9 cellular contexts compared by ENCODE assay signal in genomic region chr4:67714248-67714583, GRCh38. TPM values are rescaled to one million over a fixed set of nuclear protein-coding genes. Genes with fewer than 3 reads are reported as not detected.
DNase-seq lines count a peak whose midpoint lies in the region; ATAC-seq, FAIRE-seq and TF ChIP-seq lines count a peak whose summit lies in the region.
"Had no signal": no experiment of that assay in that cellular context is flagged by ENCODE, and none has a peak within 500 bp of the region (broad histone marks: within the 10 kb centered on the region; RNA-seq: fewer than 3 reads in every experiment).

No MANE protein-coding gene starts in this region.

- H3K36me3 ChIP-seq in mesenchymal stem cell (ENCODE audit: control insufficient read depth in 1 of 2, insufficient read depth in 2 of 2, low read depth in 1 of 2, low read length in 2 of 2) (peaks cover 3 to 18% of the 10 kb centered on the region in 2 experiments), trophoblast cell (ENCODE audit: control insufficient read depth in 1 of 2, insufficient read depth in 2 of 2, low read length in 2 of 2) (peaks cover 0 to 4% of the 10 kb centered on the region in 2 experiments)

- H2BK12ac ChIP-seq in mesenchymal stem cell (ENCODE audit: low read length in 2 of 2) (no peak overlapping the region), trophoblast cell (ENCODE audit: low read length) (no peak overlapping the region)

- H3K27ac Mint-ChIP-seq in endothelial cell (ENCODE audit: unreplicated experiment), result no peak overlapping the region

- ATAC-seq in GM21619 (IDR thresholded peaks at IDR 0.05; ENCODE audit: unreplicated experiment), result peak; percentile 70

- H4K12ac ChIP-seq in trophoblast cell (ENCODE audit: low read depth, low read length), result no peak overlapping the region

- H2BK5ac ChIP-seq in mesenchymal stem cell (ENCODE audit: low read depth, low read length, poor library complexity, severe bottlenecking) (no peak overlapping the region), trophoblast cell (ENCODE audit: low read depth, low read length, poor library complexity) (no peak overlapping the region)

- no peak overlapping the region for H2BK120ac ChIP-seq in mesenchymal stem cell (ENCODE audit: low read depth, low read length)
- no peak overlapping the region for H2BK120ac ChIP-seq in trophoblast cell (ENCODE audit: insufficient read depth, low read length, poor library complexity)

- H4K91ac ChIP-seq in mesenchymal stem cell (ENCODE audit: low read length) (no peak overlapping the region), trophoblast cell (ENCODE audit: low read depth, low read length) (no peak overlapping the region)

- FAIRE-seq in GM18507 (lab: Jason Lieb, UNC), result peak; percentile 29

- peaks cover 11% of the 10 kb centered on the region for H3K36me3 Mint-ChIP-seq in endothelial cell (ENCODE audit: low read depth, unreplicated experiment)
- H3K36me3 Mint-ChIP-seq: naive B cell had no signal

- H3K79me2 ChIP-seq in trophoblast cell (ENCODE audit: control insufficient read depth, insufficient read depth, low read length, poor library complexity), result no peaks in the 10 kb centered on the region

- H2AFZ ChIP-seq in mesenchymal stem cell (ENCODE audit: low read depth, low read length) (no peak overlapping the region), trophoblast cell (ENCODE audit: insufficient read depth, low read length, poor library complexity) (no peak overlapping the region)

- H3K4ac ChIP-seq in mesenchymal stem cell (ENCODE audit: low read depth in 1 of 2, low read length in 2 of 2), result no peak overlapping the region
- H3K4ac ChIP-seq in trophoblast cell (ENCODE audit: low read depth, low read length), result no peak overlapping the region

- no peak for TF ChIP-seq CTCF in endothelial cell (IDR thresholded peaks at IDR 0.05; ENCODE audit: unreplicated experiment)

- intact Hi-C loops in posterior vena cava (cut with DNase I), result loop anchor here in 1 of 2 donors (1.0 kb wide), 1 partner anchor 39 kb away; no protein-coding TSS in a partner anchor

- H2AK5ac ChIP-seq in mesenchymal stem cell (ENCODE audit: low read length, severe bottlenecking) (no peak overlapping the region), trophoblast cell (ENCODE audit: low read length) (no peak overlapping the region)

- H3K9me3 Mint-ChIP-seq in endothelial cell (ENCODE audit: unreplicated experiment), result no peaks in the 10 kb centered on the region
- H3K9me3 Mint-ChIP-seq: naive B cell had no signal

- DNase-seq in GM18507 (ENCODE audit: extremely low spot score, insufficient read length, low read depth) (no peak), OCI-M1 (lab: John Stamatoyannopoulos, UW) (peak; percentile 73), mesenchymal stem cell (peak; percentile 63), endothelial cell (ENCODE audit: low spot score) (no peak), DMS 273 (lab: John Stamatoyannopoulos, UW; ENCODE audit: unreplicated experiment) (no peak), trophoblast cell (no peak), posterior vena cava (ENCODE audit: low spot score) (no peak)
- DNase-seq: naive B cell had no signal

- H3K4me2 ChIP-seq in mesenchymal stem cell (ENCODE audit: low read length, poor library complexity, severe bottlenecking) (no peak overlapping the region), trophoblast cell (ENCODE audit: low read length) (no peak overlapping the region)

- peaks cover 8% of the 10 kb centered on the region for H3K4me1 ChIP-seq in mesenchymal stem cell (ENCODE audit: control insufficient read depth, insufficient read depth, low read depth, low read length)
- H3K4me1 ChIP-seq in trophoblast cell (ENCODE audit: control insufficient read depth in 1 of 2, insufficient read depth in 2 of 2, low read length in 2 of 2), result peaks cover 19% of the 10 kb centered on the region in 2 experiments

- no peak overlapping the region for H2BK15ac ChIP-seq in mesenchymal stem cell (ENCODE audit: low read depth, poor library complexity, severe bottlenecking)

- H3K14ac ChIP-seq in mesenchymal stem cell (ENCODE audit: low read length in 2 of 2) (no peak overlapping the region), trophoblast cell (ENCODE audit: low read length) (no peak overlapping the region)

- H3K4me3 Mint-ChIP-seq in endothelial cell (ENCODE audit: unreplicated experiment), result no peak overlapping the region

- no peaks in the 10 kb centered on the region for H3K27me3 ChIP-seq in mesenchymal stem cell (ENCODE audit: control insufficient read depth in 1 of 2, insufficient read depth in 1 of 2, low read length in 2 of 2)
- no peaks in the 10 kb centered on the region for H3K27me3 ChIP-seq in trophoblast cell (ENCODE audit: insufficient read depth, low read length)

- H3K4me1 Mint-ChIP-seq in endothelial cell (ENCODE audit: unreplicated experiment), result peaks cover 9% of the 10 kb centered on the region

- H3K79me1 ChIP-seq in mesenchymal stem cell (replicated peaks; ENCODE audit: low read length, poor library complexity, severe bottlenecking), result peaks cover 51% of the 10 kb centered on the region
- peaks cover 2% of the 10 kb centered on the region for H3K79me1 ChIP-seq in trophoblast cell (ENCODE audit: low read length)

- no peak overlapping the region for H3K18ac ChIP-seq in mesenchymal stem cell (ENCODE audit: low read depth in 1 of 2, low read length in 2 of 2)
- no peak overlapping the region for H3K18ac ChIP-seq in trophoblast cell (ENCODE audit: low read length)

- WGBS in mesenchymal stem cell, result 70% methylated on average over 1 of the region's 1 CpG
- no CpG with 5 or more reads among the region's 1 CpG for WGBS in trophoblast cell (ENCODE audit: extremely low coverage, insufficient coverage, insufficient read length)

- no peaks in the 10 kb centered on the region for H3K9me3 ChIP-seq in mesenchymal stem cell (ENCODE audit: control insufficient read depth, low read length)
- no peaks in the 10 kb centered on the region for H3K9me3 ChIP-seq in trophoblast cell (ENCODE audit: insufficient read depth, low read depth, low read length)

- H3K27me3 Mint-ChIP-seq in endothelial cell (ENCODE audit: unreplicated experiment), result peaks cover 5% of the 10 kb centered on the region
- H3K27me3 Mint-ChIP-seq: naive B cell had no signal

- no peak overlapping the region for H3K9ac ChIP-seq in mesenchymal stem cell (ENCODE audit: low read length)
- H3K9ac ChIP-seq in trophoblast cell (ENCODE audit: low read length), result no peak overlapping the region

- H4K8ac ChIP-seq in mesenchymal stem cell (ENCODE audit: low read length) (no peak overlapping the region), trophoblast cell (ENCODE audit: low read depth, low read length) (no peak overlapping the region)

- H3K23ac ChIP-seq in mesenchymal stem cell (ENCODE audit: low read length in 2 of 2), result no peak overlapping the region
- no peak overlapping the region for H3K23ac ChIP-seq in trophoblast cell (ENCODE audit: low read length)

- H3K4me3 ChIP-seq in mesenchymal stem cell (ENCODE audit: insufficient read depth in 1 of 2, low read depth in 1 of 2, low read length in 2 of 2) (no peak overlapping the region), trophoblast cell (ENCODE audit: low read depth, low read length) (no peak overlapping the region)

- H3K27ac ChIP-seq in mesenchymal stem cell (ENCODE audit: low read length, poor library complexity, severe bottlenecking), result no peak overlapping the region
- H3K27ac ChIP-seq in trophoblast cell (ENCODE audit: low read depth, low read length), result no peak overlapping the region

RNA-seq across cellular contexts. Expression of gene UBA6, which starts 13.3 kb away (rescaled TPM):
- polyA plus RNA-seq in mesenchymal stem cell (2013, experiment 1 of 2), result 29.8 TPM
- polyA plus RNA-seq in mesenchymal stem cell (2013, experiment 2 of 2), result 28.6 TPM
- total RNA-seq in endothelial cell (ENCODE audit: unreplicated experiment), result 79.5 TPM
- 51.0 and 56.5 TPM in 2 replicates for polyA plus RNA-seq in trophoblast cell (2013)
- 10 to 100 TPM; 33.7 to 48.9 TPM for total RNA-seq in posterior vena cava

RNA-seq across cellular contexts. Expression of gene GNRHR, which starts 40.0 kb away (rescaled TPM):
- not detected for polyA plus RNA-seq in mesenchymal stem cell (2013, experiment 1 of 2)
- not detected for polyA plus RNA-seq in mesenchymal stem cell (2013, experiment 2 of 2)
- total RNA-seq in endothelial cell (ENCODE audit: unreplicated experiment) (not detected), posterior vena cava (not detected)
- polyA plus RNA-seq in trophoblast cell (2013), result 0.03 TPM in 2 replicates

Comparison
In these comparisons a context has a peak if more than half of its experiments do, and no peak if none do; other contexts are left out.
1. DNase-seq: peak in OCI-M1 (single experiment) and mesenchymal stem cell (single experiment); none in GM18507 (single experiment), endothelial cell (single experiment), DMS 273 (single experiment), trophoblast cell (0 of 2) and posterior vena cava (single experiment).